Comparison of ENCODE assay signal across 1 cellular context in the genomic region with DNA sequence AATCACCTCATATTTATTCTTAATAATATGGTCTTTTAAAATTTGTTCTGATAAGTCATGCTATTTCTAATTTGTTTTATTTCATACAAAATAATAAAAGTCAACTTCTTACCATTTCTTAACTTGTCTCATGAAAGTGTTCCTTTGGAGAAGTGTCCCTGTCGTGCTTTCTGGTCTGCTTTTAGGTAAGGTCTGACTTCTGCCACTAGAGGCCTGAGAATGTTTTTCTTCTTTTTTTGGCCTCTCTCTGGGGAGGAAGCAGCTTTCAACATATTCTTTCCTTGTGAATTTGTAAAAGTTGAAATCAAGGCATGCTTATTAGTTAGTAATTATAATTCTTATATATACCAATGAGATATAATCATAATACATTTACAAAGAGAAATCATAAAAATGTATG.
TF ChIP-seq lines count a peak whose summit lies in the region.

No MANE protein-coding gene starts in this region.

TF ChIP-seq in GM23338, 12 proteins besides CTCF, POLR2A, EP300 and RAD21 (continued from another document):
- TF ChIP-seq ZNF462 (CRISPR knock-in tag; IDR thresholded peaks at IDR 0.05) (no peak), JUNB (IDR thresholded peaks at IDR 0.05; ENCODE audit: unreplicated experiment) (no peak), EZH2 (IDR thresholded peaks at IDR 0.05; ENCODE audit: low read depth, unreplicated experiment) (no peak), POLR2AphosphoS5 (IDR thresholded peaks at IDR 0.05; ENCODE audit: low read depth) (no peak), CREB1 (CRISPR knock-in tag; IDR thresholded peaks at IDR 0.05; ENCODE audit: low read depth) (no peak)
